In the genomic region with DNA sequence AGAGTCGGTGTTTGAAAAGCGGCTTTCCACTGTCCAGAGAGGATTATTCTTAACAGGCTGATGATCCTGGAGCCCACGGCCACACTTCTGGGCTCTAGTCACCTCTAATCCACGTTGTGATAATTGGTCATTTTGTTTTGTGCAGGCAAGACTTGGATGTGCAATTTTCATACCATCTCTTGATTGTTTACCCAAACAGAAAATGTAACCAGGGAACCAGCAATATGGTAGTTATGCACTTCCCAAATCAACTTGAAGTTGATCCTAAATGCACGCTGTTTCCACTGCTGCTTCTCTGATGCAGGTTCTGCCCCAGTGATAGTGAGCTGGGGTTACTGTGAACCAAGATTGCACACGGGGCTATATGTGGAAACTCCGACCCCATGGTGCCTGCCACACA, we compare ENCODE assay signal across 1 cellular context.
TF ChIP-seq lines count a peak whose summit lies in the region.

No MANE protein-coding gene starts in this region.

TF ChIP-seq in GM23338, 12 proteins besides CTCF, POLR2A, EP300 and RAD21:
- TF ChIP-seq EZH2phosphoT487 (IDR thresholded peaks at IDR 0.05; ENCODE audit: unreplicated experiment) (no peak), ZNF114 (CRISPR knock-in tag; IDR thresholded peaks at IDR 0.05) (no peak), ETS1 (IDR thresholded peaks at IDR 0.05) (no peak), ZNF462 (CRISPR knock-in tag; IDR thresholded peaks at IDR 0.05) (no peak), STAT1 (IDR thresholded peaks at IDR 0.05; ENCODE audit: unreplicated experiment) (no peak), REST (IDR thresholded peaks at IDR 0.05; ENCODE audit: unreplicated experiment) (no peak)
TF ChIP-seq in GM23338: peak in this region for 0.
